In genomic region chr9:119088002-119088401, GRCh38 we compare ENCODE assay signal across 21 cellular contexts.
DNase-seq lines count a peak whose midpoint lies in the region; ATAC-seq and TF ChIP-seq lines count a peak whose summit lies in the region.
"Had no signal": no experiment of that assay in that cellular context is flagged by ENCODE, and none has a peak within 500 bp of the region (broad histone marks: within the 10 kb centered on the region; RNA-seq: fewer than 3 reads in every experiment).

No MANE protein-coding gene starts in this region.

- no peaks in the 10 kb centered on the region for H3K4me1 Mint-ChIP-seq in type B pancreatic cell (ENCODE audit: unreplicated experiment)
- H3K4me1 Mint-ChIP-seq: natural killer cell had no signal

- no peaks in the 10 kb centered on the region for H3K4me1 ChIP-seq in foreskin keratinocyte
- H3K4me1 ChIP-seq: testis, uterus had no signal

- H3K27ac ChIP-seq in foreskin keratinocyte = no peak overlapping the region
- H3K27ac ChIP-seq: RWPE1, testis, uterus had no signal

- TF ChIP-seq CTCF in type B pancreatic cell (conservative IDR thresholded peaks at IDR 0.05) (no peak), foreskin keratinocyte (conservative IDR thresholded peaks at IDR 0.05) (no peak)

- H3K9me3 Mint-ChIP-seq in type B pancreatic cell = no peaks in the 10 kb centered on the region
- H3K9me3 Mint-ChIP-seq: brain had no signal

- H3K27me3 ChIP-seq in foreskin keratinocyte = no peaks in the 10 kb centered on the region
- H3K27me3 ChIP-seq: testis, uterus had no signal

- ATAC-seq in foreskin keratinocyte = no peak
- ATAC-seq: natural killer cell had no signal

- peak overlapping the region; percentile 44 for H3K27ac Mint-ChIP-seq in type B pancreatic cell
- H3K27ac Mint-ChIP-seq: activated naive CD4-positive, alpha-beta T cell treated with anti-CD3 and anti-CD28 coated beads for 36 hours; brain; CD4-positive, alpha-beta T cell; natural killer cell had no signal

- no peaks in the 10 kb centered on the region for H3K36me3 Mint-ChIP-seq in type B pancreatic cell
- H3K36me3 Mint-ChIP-seq: brain, natural killer cell had no signal

- H3K4me3 Mint-ChIP-seq in type B pancreatic cell = no peak overlapping the region
- H3K4me3 Mint-ChIP-seq: activated naive CD4-positive, alpha-beta T cell treated with anti-CD3 and anti-CD28 coated beads for 36 hours; brain; CD4-positive, alpha-beta T cell; natural killer cell had no signal

- H3K27me3 Mint-ChIP-seq in type B pancreatic cell = no peaks in the 10 kb centered on the region
- H3K27me3 Mint-ChIP-seq: CD4-positive, alpha-beta T cell had no signal

- DNase-seq in NCI-H1092 treated with DMSO at 0.1 percent for 48 hours (lab: John Stamatoyannopoulos, UW) = peak; percentile 12
- DNase-seq in NCI-H1092 (lab: John Stamatoyannopoulos, UW) = no peak
- DNase-seq in NCI-H2029 treated with DMSO at 0.1 percent for 48 hours (lab: John Stamatoyannopoulos, UW) = peak; percentile 93
- peak; percentile 99 for DNase-seq in NCI-H748 treated with DMSO at 0.1 percent for 48 hours (lab: John Stamatoyannopoulos, UW)
- DNase-seq in type B pancreatic cell (ENCODE audit: extremely low spot score, unreplicated experiment) = no peak
- DNase-seq in nucleus accumbens (lab: John Stamatoyannopoulos, UW) = no peak
- no peak for DNase-seq in 8988T
- DNase-seq in foreskin keratinocyte = no peak
- DNase-seq: activated CD4-positive, alpha-beta T cell treated with anti-CD3 and anti-CD28 coated beads, Interleukin-2, amount 50 U/mL, for 48 hours; activated naive CD4-positive, alpha-beta T cell treated with anti-CD3 and anti-CD28 coated beads for 36 hours; CD4-positive, alpha-beta T cell; DMS 273 treated with DMSO at 0.1 percent for 48 hours; HCEC 1CT; natural killer cell; NCI-H1930; NCI-H526 treated with DMSO at 0.1 percent for 48 hours; stimulated activated naive CD4-positive, alpha-beta T cell treated with Interleukin-2 at 50 U/mL for 16 hours; testis; uterus had no signal

Comparison
In these comparisons a context has a peak if more than half of its experiments do, and no peak if none do; other contexts are left out.
1. DNase-seq: peak in NCI-H1092 treated with DMSO at 0.1 percent for 48 hours (single experiment), NCI-H2029 treated with DMSO at 0.1 percent for 48 hours (single experiment) and NCI-H748 treated with DMSO at 0.1 percent for 48 hours (single experiment); none in NCI-H1092 (single experiment), type B pancreatic cell (single experiment), nucleus accumbens (0 of 56), 8988T (single experiment) and foreskin keratinocyte (0 of 2).